In the genomic region with DNA sequence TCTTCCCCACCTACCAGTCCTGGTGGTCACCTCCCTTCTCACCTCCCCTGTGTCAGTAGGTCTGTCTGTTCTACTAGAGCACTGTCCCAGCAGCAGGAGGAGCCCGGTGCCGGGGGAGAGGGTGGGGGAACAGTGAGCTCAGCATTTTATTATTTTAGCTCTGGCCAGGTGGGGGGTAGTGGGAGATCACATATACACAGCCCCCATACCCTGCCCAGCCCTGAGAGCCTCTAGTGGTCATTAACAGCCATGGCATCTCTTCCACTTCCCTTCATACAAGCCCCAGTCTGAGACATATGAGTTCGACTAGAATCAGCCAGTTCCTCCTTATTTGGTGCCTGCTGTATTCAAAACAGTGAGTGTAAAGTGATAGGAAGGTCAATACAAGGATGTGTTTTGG, we compare ENCODE assay signal across 8 cellular contexts. TPM values are rescaled to one million over a fixed set of nuclear protein-coding genes. Genes with fewer than 3 reads are reported as not detected.
A peak's percentile ranks its signal among the peaks of the same experiment; 100 is the strongest.
DNase-seq lines count a peak whose midpoint lies in the region; ATAC-seq and TF ChIP-seq lines count a peak whose summit lies in the region.

TMOD4 (minus strand) TSS at position 72 of the 400 bp plus-strand sequence. CDS start 1,106 bp downstream, outside the sequence.

- in situ Hi-C loops in SK-MEL-5 (cut with HindIII; ENCODE audit: low pct_unique_long_range_greater_than_20kb, low sequenced_read_pairs): no loop called here

- ATAC-seq in stimulated activated naive B cell treated with anti-CD40 and anti-IgM and Interleukin-4, amounts not matched to agents 10 μg/mL and 1 μg/mL and 100 μg/mL, for 72 hours (replicated peaks): peak; percentile 84 to 88
- no peak for ATAC-seq in HG03378 (IDR thresholded peaks at IDR 0.05; ENCODE audit: unreplicated experiment)

- peaks cover 0 to 12% of the 10 kb centered on the region in 2 donors for H3K4me1 Mint-ChIP-seq in stimulated activated naive B cell treated with anti-CD40 and anti-IgM and Interleukin-4, amounts not matched to agents 10 μg/mL and 1 μg/mL and 100 μg/mL, for 72 hours

- H3K36me3 Mint-ChIP-seq in stimulated activated naive B cell treated with anti-CD40 and anti-IgM and Interleukin-4, amounts not matched to agents 10 μg/mL and 1 μg/mL and 100 μg/mL, for 72 hours: peaks cover 57 to 69% of the 10 kb centered on the region in 2 donors

- H3K4me3 ChIP-seq in fibroblast of the aortic adventitia (ENCODE audit: low read depth, low read length): no peak within 1 kb of the TSS

- TF ChIP-seq CTCF in fibroblast of the aortic adventitia (IDR thresholded peaks at IDR 0.05; ENCODE audit: insufficient read depth, low read length): peak; percentile 65

- no peaks in the 10 kb centered on the region for H3K9me3 Mint-ChIP-seq in stimulated activated naive B cell treated with anti-CD40 and anti-IgM and Interleukin-4, amounts not matched to agents 10 μg/mL and 1 μg/mL and 100 μg/mL, for 72 hours

- H3K4me3 Mint-ChIP-seq in stimulated activated naive B cell treated with anti-CD40 and anti-IgM and Interleukin-4, amounts not matched to agents 10 μg/mL and 1 μg/mL and 100 μg/mL, for 72 hours: no peak within 1 kb of the TSS

- peak; percentile 13 to 41 for DNase-seq in SHP77 (lab: John Stamatoyannopoulos, UW)
- DNase-seq in SHP77 treated with DMSO at 0.1 percent for 48 hours (lab: John Stamatoyannopoulos, UW): no peak
- peak; percentile 71 for DNase-seq in SK-MEL-5 (ENCODE audit: low read depth, low spot score)
- DNase-seq in fibroblast of the aortic adventitia (ENCODE audit: low read depth): no peak
- no peak for DNase-seq in stimulated activated naive B cell treated with anti-CD40 and anti-IgM and Interleukin-4, amounts not matched to agents 10 μg/mL and 1 μg/mL and 100 μg/mL, for 72 hours
- no peak for DNase-seq in stimulated activated CD4-positive, alpha-beta T cell treated with anti-CD3 and anti-CD28 coated beads, Interleukin-12 subunit alpha, Interleukin-12 subunit beta, amount 100 ng/mL, for 4 hours
- no peak for DNase-seq in NCI-H524 (lab: John Stamatoyannopoulos, UW)

- H3K27me3 Mint-ChIP-seq in stimulated activated naive B cell treated with anti-CD40 and anti-IgM and Interleukin-4, amounts not matched to agents 10 μg/mL and 1 μg/mL and 100 μg/mL, for 72 hours: no peaks in the 10 kb centered on the region

- H3K27ac Mint-ChIP-seq in stimulated activated naive B cell treated with anti-CD40 and anti-IgM and Interleukin-4, amounts not matched to agents 10 μg/mL and 1 μg/mL and 100 μg/mL, for 72 hours: peak within 1 kb of the TSS; percentile 45

RNA-seq across cellular contexts. Expression of gene TMOD4, which starts in this region (rescaled TPM):
- total RNA-seq in SK-MEL-5 (2014; rRNA removed; shearing (Covaris generic)): 0.80 and 1.2 TPM in 2 replicates
- 0.75 TPM in 1 of 2 replicates, not detected in the other for polyA plus RNA-seq in SK-MEL-5 (2015; cell fraction: cytosol; rRNA removed)
- not detected in 2 replicates for polyA plus RNA-seq in SK-MEL-5 (2015; cell fraction: nucleus; rRNA removed)
- total RNA-seq in fibroblast of the aortic adventitia (ENCODE audit: low replicate concordance): 0.54 TPM in 1 of 2 replicates, not detected in the other

Comparison
In these comparisons a context has a peak if more than half of its experiments do, and no peak if none do; other contexts are left out.
1. DNase-seq: peak in SHP77 (2 of 2) and SK-MEL-5 (single experiment); none in SHP77 treated with DMSO at 0.1 percent for 48 hours (single experiment), fibroblast of the aortic adventitia (single experiment), stimulated activated naive B cell treated with anti-CD40 and anti-IgM and Interleukin-4, amounts not matched to agents 10 μg/mL and 1 μg/mL and 100 μg/mL, for 72 hours (single experiment), stimulated activated CD4-positive, alpha-beta T cell treated with anti-CD3 and anti-CD28 coated beads, Interleukin-12 subunit alpha, Interleukin-12 subunit beta, amount 100 ng/mL, for 4 hours (single experiment) and NCI-H524 (0 of 2).